ENCODE assay signal across 22 cellular contexts in genomic region chr11:61123775-61124571, GRCh38. TPM values are rescaled to one million over a fixed set of nuclear protein-coding genes. Genes with fewer than 3 reads are reported as not detected.
DNase-seq lines count a peak whose midpoint lies in the region; ATAC-seq and TF ChIP-seq lines count a peak whose summit lies in the region.
"Had no signal": no experiment of that assay in that cellular context is flagged by ENCODE, and none has a peak within 500 bp of the region (broad histone marks: within the 10 kb centered on the region; RNA-seq: fewer than 3 reads in every experiment).

No MANE protein-coding gene starts in this region.

- H3K27ac ChIP-seq in upper lobe of right lung, result no peak overlapping the region
- H3K27ac ChIP-seq: neutrophil, stomach had no signal

- peak overlapping the region; percentile 28 for H3K27ac Mint-ChIP-seq in activated naive CD4-positive, alpha-beta T cell treated with anti-CD3 and anti-CD28 coated beads for 36 hours
- H3K27ac Mint-ChIP-seq in T-helper 17 cell (peak overlapping the region; percentile 97), endothelial cell (ENCODE audit: unreplicated experiment) (peak overlapping the region; percentile 18)

- H3K9me3 ChIP-seq in T-helper 17 cell (ENCODE audit: control insufficient read depth, low read length, poor library complexity, severe bottlenecking) (no peaks in the 10 kb centered on the region), upper lobe of right lung (no peaks in the 10 kb centered on the region)
- H3K9me3 ChIP-seq: neutrophil, stomach had no signal

- H3K4me1 Mint-ChIP-seq in activated naive CD4-positive, alpha-beta T cell treated with anti-CD3 and anti-CD28 coated beads for 36 hours (ENCODE audit: low read depth), result peaks cover 36% of the 10 kb centered on the region
- H3K4me1 Mint-ChIP-seq in T-helper 17 cell (peaks cover 37% of the 10 kb centered on the region), endothelial cell (ENCODE audit: unreplicated experiment) (peaks cover 4% of the 10 kb centered on the region)

- DNase-seq in activated naive CD4-positive, alpha-beta T cell treated with anti-CD3 and anti-CD28 coated beads for 36 hours, result no peak
- no peak for DNase-seq in activated naive CD4-positive, alpha-beta T cell treated with anti-CD3 and anti-CD28 coated beads, Interleukin-2, amount 50 U/mL, for 16 hours
- no peak for DNase-seq in T-helper 17 cell
- DNase-seq in endothelial cell (ENCODE audit: low spot score), result no peak
- no peak for DNase-seq in upper lobe of right lung
- DNase-seq in hippocampal formation (lab: John Stamatoyannopoulos, UW), result no peak
- no peak for DNase-seq in nucleus accumbens (lab: John Stamatoyannopoulos, UW)
- DNase-seq: amniotic stem cell; caudate nucleus; effector CD8-positive, alpha-beta T cell; kidney glomerular epithelial cell; NCI-H1436 treated with DMSO at 0.1 percent for 48 hours; NCI-H345; stimulated activated CD4-positive, alpha-beta T cell treated with anti-CD3 and anti-CD28 coated beads, Interleukin-15, amount 100 ng/mL, for 24 hours; stomach; T-helper 1 cell had no signal

- H3K27me3 ChIP-seq in upper lobe of right lung, result no peaks in the 10 kb centered on the region
- H3K27me3 ChIP-seq: neutrophil, stomach had no signal

- intact Hi-C loops in activated naive CD4-positive, alpha-beta T cell treated with anti-CD3 and anti-CD28 coated beads for 36 hours (cut with micrococcal nuclease), result no loop called here
- intact Hi-C loops in upper lobe of right lung (cut with DNase I), result no loop called here

- ATAC-seq in T-helper 17 cell (no peak), upper lobe of right lung (peak; percentile 44), GM21723 (IDR thresholded peaks at IDR 0.05; ENCODE audit: unreplicated experiment) (no peak)
- ATAC-seq: Right ventricle myocardium inferior had no signal

- no peaks in the 10 kb centered on the region for H3K9me3 Mint-ChIP-seq in activated naive CD4-positive, alpha-beta T cell treated with anti-CD3 and anti-CD28 coated beads for 36 hours
- no peaks in the 10 kb centered on the region for H3K9me3 Mint-ChIP-seq in endothelial cell (ENCODE audit: unreplicated experiment)

- H3K27me3 Mint-ChIP-seq in activated naive CD4-positive, alpha-beta T cell treated with anti-CD3 and anti-CD28 coated beads for 36 hours (ENCODE audit: low read depth), result no peaks in the 10 kb centered on the region
- no peaks in the 10 kb centered on the region for H3K27me3 Mint-ChIP-seq in T-helper 17 cell
- peaks cover 12% of the 10 kb centered on the region for H3K27me3 Mint-ChIP-seq in endothelial cell (ENCODE audit: unreplicated experiment)

- H3K4me1 ChIP-seq in upper lobe of right lung, result no peaks in the 10 kb centered on the region

- TF ChIP-seq CTCF in endothelial cell (IDR thresholded peaks at IDR 0.05; ENCODE audit: unreplicated experiment), result no peak
- no peak for TF ChIP-seq CTCF in upper lobe of right lung (IDR thresholded peaks at IDR 0.05)

- H3K4me3 Mint-ChIP-seq in activated naive CD4-positive, alpha-beta T cell treated with anti-CD3 and anti-CD28 coated beads for 36 hours, result no peak overlapping the region
- H3K4me3 Mint-ChIP-seq in T-helper 17 cell (no peak overlapping the region), endothelial cell (ENCODE audit: unreplicated experiment) (no peak overlapping the region)

- peaks cover 64% of the 10 kb centered on the region for H3K36me3 Mint-ChIP-seq in activated naive CD4-positive, alpha-beta T cell treated with anti-CD3 and anti-CD28 coated beads for 36 hours (ENCODE audit: low read depth)
- H3K36me3 Mint-ChIP-seq in T-helper 17 cell (ENCODE audit: low read depth) (peaks cover 15% of the 10 kb centered on the region), endothelial cell (ENCODE audit: low read depth, unreplicated experiment) (no peaks in the 10 kb centered on the region)

- no peaks in the 10 kb centered on the region for H3K36me3 ChIP-seq in upper lobe of right lung

- CTCF ChIA-PET in activated naive CD4-positive, alpha-beta T cell treated with anti-CD3 and anti-CD28 coated beads for 36 hours (lab: Charles Lee), result no interaction called here

- H3K4me3 ChIP-seq in upper lobe of right lung, result no peak overlapping the region
- H3K4me3 ChIP-seq: stomach had no signal

RNA-seq across cellular contexts. Expression of gene CD5, which starts 21.7 kb away (rescaled TPM):
- 100 to 1,000 TPM; 228 to 232 TPM for total RNA-seq in activated naive CD4-positive, alpha-beta T cell treated with anti-CD3 and anti-CD28 coated beads for 36 hours
- total RNA-seq in T-helper 17 cell (100 to 1,000 TPM; 310 to 362 TPM), endothelial cell (ENCODE audit: unreplicated experiment) (not detected), upper lobe of right lung (2.5 TPM)
- total RNA-seq: G401, MCF 10A, Right ventricle myocardium inferior, urinary bladder had no signal

RNA-seq across cellular contexts. Expression of gene VPS37C, which starts 37.3 kb away (rescaled TPM):
- 1 to 10 TPM; 8.5 to 8.9 TPM for total RNA-seq in activated naive CD4-positive, alpha-beta T cell treated with anti-CD3 and anti-CD28 coated beads for 36 hours
- total RNA-seq in T-helper 17 cell, result 1 to 10 TPM; 3.5 to 5.6 TPM
- total RNA-seq in endothelial cell (ENCODE audit: unreplicated experiment), result 23.9 TPM
- 30.2 TPM for total RNA-seq in upper lobe of right lung

Comparison
In these comparisons a context has a peak if more than half of its experiments do, and no peak if none do; other contexts are left out.
1. H3K27ac Mint-ChIP-seq: peak in every context shown above with its lines; median percentile 97 in T-helper 17 cell; 28 in activated naive CD4-positive, alpha-beta T cell treated with anti-CD3 and anti-CD28 coated beads for 36 hours; 18 in endothelial cell.
2. RNA of gene CD5, which starts 21.7 kb away (total RNA-seq): 310 to 362 TPM in T-helper 17 cell and 228 to 232 TPM in activated naive CD4-positive, alpha-beta T cell treated with anti-CD3 and anti-CD28 coated beads for 36 hours; 2.5 TPM in upper lobe of right lung (single experiment) and not detected in endothelial cell (single experiment); every median in the first group is over 10 times any median in the second.